8 cellular contexts compared by ENCODE assay signal in the genomic region with DNA sequence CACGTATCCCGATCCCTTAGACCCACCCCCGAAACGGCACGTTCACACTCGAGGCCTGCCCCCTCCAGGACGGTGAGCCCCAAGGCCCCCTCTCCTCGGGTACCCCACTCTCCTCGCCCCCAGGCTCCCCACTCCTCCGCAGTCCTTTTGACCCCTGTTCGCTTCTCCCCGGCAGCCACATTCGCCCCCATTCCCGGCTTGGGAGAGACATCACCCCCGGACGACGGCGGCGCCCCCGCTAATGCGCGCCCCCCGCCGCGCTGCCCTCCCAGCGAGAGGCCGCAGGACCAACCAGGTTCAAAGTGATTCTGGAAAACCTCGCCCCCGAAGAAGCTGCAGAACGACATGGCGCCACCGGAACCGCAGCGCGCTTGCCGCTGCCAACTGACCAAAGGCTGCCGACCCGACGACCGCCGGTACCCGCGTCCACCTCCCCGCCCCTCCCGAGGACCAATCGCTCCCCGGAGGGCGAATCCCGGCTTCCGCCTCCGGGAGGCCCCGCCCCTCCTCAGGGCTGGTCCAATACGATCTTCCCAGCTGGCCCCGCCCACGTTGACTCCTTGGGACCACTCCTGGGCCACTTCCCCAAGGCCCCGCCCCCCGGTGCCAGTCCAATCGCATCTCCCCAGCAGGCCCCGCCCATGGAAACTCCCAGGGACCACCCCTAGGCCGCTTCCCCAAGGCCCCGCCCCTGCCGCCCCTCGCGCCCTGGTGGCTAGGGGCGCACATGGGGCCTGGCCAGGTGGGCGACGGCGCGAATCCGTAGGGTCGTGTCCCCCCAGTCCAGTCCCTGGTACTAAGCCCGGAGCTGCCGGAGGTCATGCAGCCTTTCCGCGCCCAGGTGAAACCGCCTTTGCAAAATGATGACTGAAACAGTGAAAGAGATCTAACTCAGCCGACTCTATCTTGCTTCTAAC.
A peak's percentile ranks its signal among the peaks of the same experiment; 100 is the strongest.
DNase-seq lines count a peak whose midpoint lies in the region; ATAC-seq and FAIRE-seq lines count a peak whose summit lies in the region.

A gene with protein sequence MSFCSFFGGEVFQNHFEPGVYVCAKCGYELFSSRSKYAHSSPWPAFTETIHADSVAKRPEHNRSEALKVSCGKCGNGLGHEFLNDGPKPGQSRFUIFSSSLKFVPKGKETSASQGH (minus strand): TSS at position 390 of the 917 bp plus-strand sequence. CDS start 43 bp downstream, at position 347.

- ATAC-seq in HG03457 (IDR thresholded peaks at IDR 0.05; ENCODE audit: unreplicated experiment): peak; percentile 84

- FAIRE-seq in GM19239 (lab: Jason Lieb, UNC): peak; percentile 98

- no peaks in the 10 kb centered on the region for H3K27me3 ChIP-seq in layer of hippocampus (ENCODE audit: control insufficient read depth, insufficient read depth, low read length)

- DNase-seq in Ammon's horn (ENCODE audit: low spot score) (peak; percentile 99), GM19239 (ENCODE audit: insufficient read length, low spot score) (peak; percentile 99), NCI-H524 treated with DMSO at 0.1 percent for 48 hours (lab: John Stamatoyannopoulos, UW) (peak; percentile 85)
- DNase-seq in activated CD4-positive, alpha-beta T cell treated with anti-CD3 and anti-CD28 coated beads for 4 hours: peak; percentile 99 to 100
- peak; percentile 97 to 99 for DNase-seq in stimulated activated CD4-positive, alpha-beta T cell treated with anti-CD3 and anti-CD28 coated beads, Interleukin-1b, Interleukin-23, amount 100 ng/mL, for 4 hours (ENCODE audit: low read depth in 2 of 2)

- H3K27ac ChIP-seq in cingulate gyrus (ENCODE audit: low read depth, low read length) (peak within 1 kb of the TSS; percentile 84), layer of hippocampus (ENCODE audit: low read depth, low read length) (peak within 1 kb of the TSS; percentile 78)

Comparison
In these comparisons a context has a peak if more than half of its experiments do, and no peak if none do; other contexts are left out.
1. Peak in every context shown above with its lines: DNase-seq, ATAC-seq and H3K27ac ChIP-seq.